ENCODE assay signal across 25 cellular contexts in genomic region chr2:55524884-55525437, GRCh38.
"Had no signal": no experiment of that assay in that cellular context is flagged by ENCODE, and none has a peak within 500 bp of the region (broad histone marks: within the 10 kb centered on the region; RNA-seq: fewer than 3 reads in every experiment).

No MANE protein-coding gene starts in this region.

- H3K27me3 ChIP-seq: esophagus squamous epithelium, right lobe of liver, testis, tibial artery had no signal

- H3K9me3 ChIP-seq: esophagus squamous epithelium, neutrophil, right lobe of liver, testis, tibial artery had no signal

- H3K4me3 Mint-ChIP-seq: effector memory CD8-positive, alpha-beta T cell; memory B cell; naive B cell; natural killer cell treated with Interleukin-12 subunit alpha and Interleukin-12 subunit beta and Interleukin-15 and Interleukin-18, amount 100 ng/mL, for 72 hours; stimulated activated effector memory CD8-positive, alpha-beta T cell treated with anti-CD3 and anti-CD28 coated beads, Interleukin-12 subunit alpha, Interleukin-12 subunit beta, amount 100 ng/mL, for 72 hours; type B pancreatic cell had no signal

- H3K36me3 Mint-ChIP-seq: natural killer cell treated with Interleukin-12 subunit alpha and Interleukin-12 subunit beta and Interleukin-15 and Interleukin-18, amount 100 ng/mL, for 72 hours had no signal

- H3K4me3 ChIP-seq: esophagus squamous epithelium, lung, right lobe of liver, smooth muscle cell, testis, tibial artery had no signal

- H3K27me3 Mint-ChIP-seq: effector memory CD8-positive, alpha-beta T cell; memory B cell; naive B cell; natural killer cell treated with Interleukin-12 subunit alpha and Interleukin-12 subunit beta and Interleukin-15 and Interleukin-18, amount 100 ng/mL, for 72 hours; progenitor cell of endocrine pancreas; type B pancreatic cell had no signal

- H3K9ac ChIP-seq: parathyroid adenoma had no signal

- H3K27ac ChIP-seq: esophagus squamous epithelium, neutrophil, parathyroid adenoma, right lobe of liver, testis, tibial artery had no signal

- H3K27ac Mint-ChIP-seq: effector memory CD8-positive, alpha-beta T cell; memory B cell; natural killer cell treated with Interleukin-12 subunit alpha and Interleukin-12 subunit beta and Interleukin-15 and Interleukin-18, amount 100 ng/mL, for 72 hours; progenitor cell of endocrine pancreas; type B pancreatic cell had no signal

- H3K4me1 ChIP-seq: parathyroid adenoma had no signal

- H3K36me3 ChIP-seq: neutrophil had no signal

- DNase-seq: cortex of kidney; effector memory CD8-positive, alpha-beta T cell; erythroblast; esophagus squamous epithelium; foreskin melanocyte; hypothalamus; left ventricle myocardium superior; naive B cell; right lobe of liver; stimulated activated CD4-positive, alpha-beta T cell treated with anti-CD3 and anti-CD28 coated beads, Interleukin-12 subunit alpha, Interleukin-12 subunit beta, amount 100 ng/mL, for 4 hours; stimulated activated CD4-positive, alpha-beta T cell treated with anti-CD3 and anti-CD28 coated beads, Interleukin-1b, Interleukin-23, amount 100 ng/mL, for 48 hours; stimulated activated CD4-positive, alpha-beta T cell treated with anti-CD3 and anti-CD28 coated beads, Interleukin-4, amount 100 ng/mL, for 1 hour; stimulated activated naive CD4-positive, alpha-beta T cell treated with Interleukin-2 at 50 U/mL for 16 hours; substantia nigra; testis; tibial artery had no signal

- ATAC-seq: effector memory CD8-positive, alpha-beta T cell; left ventricle myocardium superior; natural killer cell treated with Interleukin-12 subunit alpha and Interleukin-12 subunit beta and Interleukin-15 and Interleukin-18, amount 100 ng/mL, for 72 hours; stimulated activated effector memory CD8-positive, alpha-beta T cell treated with anti-CD3 and anti-CD28 coated beads, Interleukin-12 subunit alpha, Interleukin-12 subunit beta, amount 100 ng/mL, for 72 hours had no signal
